ENCODE assay signal across 8 cellular contexts in genomic region chrX:136879001-136879667, GRCh38. TPM values are rescaled to one million over a fixed set of nuclear protein-coding genes. Genes with fewer than 3 reads are reported as not detected.
DNase-seq lines count a peak whose midpoint lies in the region; ATAC-seq and TF ChIP-seq lines count a peak whose summit lies in the region.

No MANE protein-coding gene starts in this region.

- H4K91ac ChIP-seq in neuronal stem cell (ENCODE audit: low read depth, low read length, poor library complexity) = no peak overlapping the region

- peak overlapping the region; percentile 98 for H3K9ac ChIP-seq in ES-I3 (ENCODE audit: low read depth, low read length)
- no peak overlapping the region for H3K9ac ChIP-seq in neuronal stem cell (ENCODE audit: low read depth, low read length, poor library complexity)

- H4K20me1 ChIP-seq in OCI-LY7 (ENCODE audit: insufficient read depth, low read length) = peaks cover 4% of the 10 kb centered on the region; the same call in 1 of the 2 replicates

- no peak overlapping the region for H2BK120ac ChIP-seq in neuronal stem cell (ENCODE audit: low read depth, low read length)

- H3K14ac ChIP-seq in neuronal stem cell (ENCODE audit: low read length) = no peak overlapping the region

- BruUV-seq in OCI-LY7 (replicated peaks; lab: Mats Ljungman, UMichigan) = no TSS peak

- H2BK15ac ChIP-seq in neuronal stem cell (ENCODE audit: low read length) = no peak overlapping the region

- ATAC-seq in GM21723 (IDR thresholded peaks at IDR 0.05; ENCODE audit: unreplicated experiment) (no peak), HG02798 (IDR thresholded peaks at IDR 0.05; ENCODE audit: poor library complexity, unreplicated experiment) (no peak)

- H2BK5ac ChIP-seq in neuronal stem cell (ENCODE audit: low read length) = no peak overlapping the region

- no peak for TF ChIP-seq CTCF in OCI-LY7 (conservative IDR thresholded peaks at IDR 0.05; ENCODE audit: low read length)

- H3K4me1 ChIP-seq in ES-I3 (ENCODE audit: insufficient read depth, low read length) (peaks cover 5% of the 10 kb centered on the region; the same call in 1 of the 2 replicates), OCI-LY7 (ENCODE audit: insufficient read depth, low read length, poor library complexity, severe bottlenecking) (peaks cover 11% of the 10 kb centered on the region), neuronal stem cell (ENCODE audit: control insufficient read depth in 2 of 2, insufficient read depth in 1 of 2, low read depth in 1 of 2, low read length in 2 of 2) (peaks cover 0 to 4% of the 10 kb centered on the region in 2 donors)

- no peaks in the 10 kb centered on the region for H3K27me3 ChIP-seq in neuronal stem cell (ENCODE audit: control insufficient read depth in 3 of 3, insufficient read depth in 3 of 3, low read depth in 1 of 3, low read length in 3 of 3)

- POLR2A ChIA-PET in OCI-LY7 (lab: Charles Lee) = interaction anchor here (0.6 to 3.4 kb wide), 7 partner anchors 13 to 198 kb away, joined by 3 to 16 read pairs (median 4); no protein-coding TSS in a partner anchor

- no peak overlapping the region for H3K23ac ChIP-seq in neuronal stem cell (ENCODE audit: low read depth, low read length, poor library complexity)

- intact Hi-C loops in OCI-LY7 (cut with micrococcal nuclease; ENCODE audit: unreplicated experiment) = no loop called here

- H3K4me3 ChIP-seq in OCI-LY7 (ENCODE audit: low read depth, low read length, poor library complexity, severe bottlenecking) (peak overlapping the region; percentile 99), neuronal stem cell (ENCODE audit: low read length in 2 of 2) (peak overlapping the region; percentile 87 to 99)

- H4K8ac ChIP-seq in neuronal stem cell (ENCODE audit: low read depth, low read length) = no peak overlapping the region

- CTCF ChIA-PET in OCI-LY7 (lab: Charles Lee; ENCODE audit: unreplicated experiment) = interaction anchor here (0.6 kb wide), 1 partner anchor 11 kb away, joined by 3 read pairs; no protein-coding TSS in a partner anchor

- H3K18ac ChIP-seq in neuronal stem cell (ENCODE audit: low read length) = no peak overlapping the region

- H3K9me2 ChIP-seq in OCI-LY7 (ENCODE audit: insufficient read depth, low read length) = no peaks in the 10 kb centered on the region

- no peak overlapping the region for H3K4ac ChIP-seq in neuronal stem cell (ENCODE audit: low read length)

- H3K36me3 ChIP-seq in ES-I3 (ENCODE audit: insufficient read depth, low read length) = peaks cover 22% of the 10 kb centered on the region
- H3K36me3 ChIP-seq in OCI-LY7 (ENCODE audit: insufficient read depth, low read length) = peaks cover 63% of the 10 kb centered on the region
- peaks cover 8 to 55% of the 10 kb centered on the region in 2 donors for H3K36me3 ChIP-seq in neuronal stem cell (replicated peaks in 1 of 2; ENCODE audit: control insufficient read depth in 2 of 2, insufficient read depth in 2 of 2, low read length in 2 of 2)

- no peak overlapping the region for H2AFZ ChIP-seq in OCI-LY7 (ENCODE audit: low read length)
- H2AFZ ChIP-seq in neuronal stem cell (ENCODE audit: low read length) = no peak overlapping the region

- H3K4me2 ChIP-seq in OCI-LY7 (ENCODE audit: low read length) (peak overlapping the region; percentile 88), neuronal stem cell (ENCODE audit: insufficient read depth, low read length, poor library complexity, severe bottlenecking) (no peak overlapping the region)

- no CpG with 5 or more reads among the region's 10 CpGs for whole genome bisulfite sequencing in neuronal stem cell (ENCODE audit: extremely low coverage in 2 of 2, insufficient read length in 2 of 2, insufficient replicate concordance in 1 of 2), 2 donors

- no peak overlapping the region for H2BK12ac ChIP-seq in neuronal stem cell (ENCODE audit: low read length)

- H3K79me1 ChIP-seq in neuronal stem cell (ENCODE audit: low read depth, low read length) = no peaks in the 10 kb centered on the region

- peak; percentile 24 for DNase-seq in OCI-LY7 (ENCODE audit: low spot score)
- no peak for DNase-seq in epithelial cell of prostate (ENCODE audit: low read depth, low spot score)
- DNase-seq in neuronal stem cell (ENCODE audit: low spot score) = no peak
- DNase-seq in COR-L47 (lab: John Stamatoyannopoulos, UW) = no peak
- no peak for DNase-seq in nucleus accumbens (lab: John Stamatoyannopoulos, UW)

- H3K79me2 ChIP-seq in OCI-LY7 (ENCODE audit: insufficient read depth, low read depth, low read length) = peaks cover 55% of the 10 kb centered on the region

- H3K27ac ChIP-seq in OCI-LY7 (ENCODE audit: low read depth, low read length, poor library complexity, severe bottlenecking) = peak overlapping the region; percentile 79
- peak overlapping the region; percentile 42 for H3K27ac ChIP-seq in epithelial cell of prostate
- no peak overlapping the region for H3K27ac ChIP-seq in neuronal stem cell (replicated peaks; ENCODE audit: low read length)

- H2AK5ac ChIP-seq in neuronal stem cell (ENCODE audit: low read depth, low read length) = no peak overlapping the region

- H3K9me3 ChIP-seq in ES-I3 (ENCODE audit: control insufficient read depth, insufficient read depth, low read length) (no peaks in the 10 kb centered on the region), OCI-LY7 (ENCODE audit: low read length) (no peaks in the 10 kb centered on the region), neuronal stem cell (replicated peaks in 1 of 2; ENCODE audit: control insufficient read depth in 2 of 2, insufficient read depth in 1 of 2, low read depth in 1 of 2, low read length in 2 of 2) (no peaks in the 10 kb centered on the region)

RNA-seq across cellular contexts. Expression of gene RBMX, which starts 1.4 kb away (rescaled TPM):
- 321 and 394 TPM in 2 replicates for total RNA-seq in OCI-LY7 (2014; rRNA removed; shearing (Covaris generic))
- 342 and 367 TPM in 2 replicates for total RNA-seq in OCI-LY7 (2022)
- polyA plus RNA-seq in neuronal stem cell (2013, experiment 1 of 2) = 553 TPM
- polyA plus RNA-seq in neuronal stem cell (2013, experiment 2 of 2) = 547 TPM
